ENCODE assay signal across 17 cellular contexts in the genomic region with DNA sequence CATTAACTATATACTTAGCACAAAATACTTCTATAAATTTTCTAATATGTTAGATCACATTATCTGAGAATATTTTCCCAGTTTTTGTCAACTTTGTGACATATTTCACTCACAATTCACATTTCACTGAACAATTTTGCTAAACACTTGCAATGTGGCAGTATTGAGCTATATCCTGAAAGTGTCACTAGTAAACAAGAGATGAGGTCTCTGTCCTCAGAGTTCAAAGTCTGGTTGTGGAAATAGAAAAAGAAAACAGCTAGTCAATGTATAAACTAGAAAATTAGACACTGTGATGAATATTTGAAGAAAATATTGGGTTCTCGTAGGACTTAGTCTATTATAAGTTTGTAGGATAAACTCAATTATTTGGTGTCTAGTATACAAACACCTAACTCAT.
"Had no signal": no experiment of that assay in that cellular context is flagged by ENCODE, and none has a peak within 500 bp of the region (broad histone marks: within the 10 kb centered on the region; RNA-seq: fewer than 3 reads in every experiment).

No MANE protein-coding gene starts in this region.

- DNase-seq: activated CD4-positive, alpha-beta T cell treated with anti-CD3 and anti-CD28 coated beads, Interleukin-2, amount 10 ng/mL, durations not matched to agents 7 days and 5 days; activated CD8-positive, alpha-beta memory T cell treated with anti-CD3 and anti-CD28 coated beads, Interleukin-2, amount 50 U/mL, for 4 hours; activated naive CD4-positive, alpha-beta T cell treated with anti-CD3 and anti-CD28 coated beads for 36 hours; activated T-cell treated with anti-CD3 and anti-CD28 coated beads, Interleukin-2, amount 50 U/mL, for 4 hours; body of pancreas; effector memory CD8-positive, alpha-beta T cell; foreskin fibroblast; hippocampal formation; left colon; mammary epithelial cell; nephron progenitor cell; retina; stimulated activated CD4-positive, alpha-beta T cell treated with anti-CD3 and anti-CD28 coated beads, Interleukin-2, amount 100 ng/mL, for 24 hours; stimulated activated naive CD4-positive, alpha-beta T cell treated with Interleukin-2 at 50 U/mL for 16 hours; T-helper 9 cell; thyroid gland had no signal

- H3K9me3 ChIP-seq: body of pancreas, thyroid gland had no signal

- H3K27me3 ChIP-seq: body of pancreas, thyroid gland had no signal

- H3K27me3 Mint-ChIP-seq: activated CD4-positive, alpha-beta T cell treated with anti-CD3 and anti-CD28 coated beads, Interleukin-2, amount 10 ng/mL, durations not matched to agents 7 days and 5 days; effector memory CD8-positive, alpha-beta T cell had no signal

- H3K9me3 Mint-ChIP-seq: activated CD4-positive, alpha-beta T cell treated with anti-CD3 and anti-CD28 coated beads, Interleukin-2, amount 10 ng/mL, durations not matched to agents 7 days and 5 days; activated T-cell treated with anti-CD3 and anti-CD28 coated beads, Interleukin-2, amount 50 U/mL, for 4 hours; effector memory CD8-positive, alpha-beta T cell had no signal

- H3K4me3 Mint-ChIP-seq: activated CD4-positive, alpha-beta T cell treated with anti-CD3 and anti-CD28 coated beads, Interleukin-2, amount 10 ng/mL, durations not matched to agents 7 days and 5 days; activated naive CD4-positive, alpha-beta T cell treated with anti-CD3 and anti-CD28 coated beads for 36 hours; activated T-cell treated with anti-CD3 and anti-CD28 coated beads, Interleukin-2, amount 50 U/mL, for 4 hours; effector memory CD8-positive, alpha-beta T cell; nephron progenitor cell had no signal

- H3K4me3 ChIP-seq: body of pancreas, thyroid gland had no signal

- FAIRE-seq: islet of Langerhans had no signal

- ATAC-seq: activated T-cell treated with anti-CD3 and anti-CD28 coated beads, Interleukin-2, amount 50 U/mL, for 4 hours; body of pancreas; effector memory CD8-positive, alpha-beta T cell; left colon had no signal

- H3K36me3 ChIP-seq: thyroid gland had no signal

- H3K27ac ChIP-seq: body of pancreas, thyroid gland had no signal

- H3K4me1 Mint-ChIP-seq: activated CD4-positive, alpha-beta T cell treated with anti-CD3 and anti-CD28 coated beads, Interleukin-2, amount 10 ng/mL, durations not matched to agents 7 days and 5 days; nephron progenitor cell had no signal

- H3K4me1 ChIP-seq: body of pancreas, thyroid gland had no signal

- H3K27ac Mint-ChIP-seq: activated CD4-positive, alpha-beta T cell treated with anti-CD3 and anti-CD28 coated beads, Interleukin-2, amount 10 ng/mL, durations not matched to agents 7 days and 5 days; activated naive CD4-positive, alpha-beta T cell treated with anti-CD3 and anti-CD28 coated beads for 36 hours; effector memory CD8-positive, alpha-beta T cell; nephron progenitor cell had no signal
